In genomic region chr1:31439276-31439675, GRCh38 we compare ENCODE assay signal across 14 cellular contexts. TPM values are rescaled to one million over a fixed set of nuclear protein-coding genes. Genes with fewer than 3 reads are reported as not detected.
A peak's percentile ranks its signal among the peaks of the same experiment; 100 is the strongest.
DNase-seq lines count a peak whose midpoint lies in the region; ATAC-seq and TF ChIP-seq lines count a peak whose summit lies in the region.
"Had no signal": no experiment of that assay in that cellular context is flagged by ENCODE, and none has a peak within 500 bp of the region (broad histone marks: within the 10 kb centered on the region; RNA-seq: fewer than 3 reads in every experiment).

No MANE protein-coding gene starts in this region.

- no peak for TF ChIP-seq CTCF in RWPE2 (IDR thresholded peaks at IDR 0.05; ENCODE audit: poor library complexity, severe bottlenecking)
- TF ChIP-seq CTCF in neural crest cell (conservative IDR thresholded peaks at IDR 0.05), result no peak
- no peak for TF ChIP-seq CTCF in GM10266 (IDR thresholded peaks at IDR 0.05; ENCODE audit: control insufficient read depth, insufficient read depth, low read depth, missing control alignments)

- H3K27me3 ChIP-seq in RWPE2 (ENCODE audit: insufficient read depth, poor library complexity, severe bottlenecking), result no peaks in the 10 kb centered on the region
- H3K27me3 ChIP-seq: BLaER1 treated with 17β-estradiol and CSF1 and Interleukin-3, amounts not matched to agents 10 nM and 100 nM had no signal

- DNase-seq in stimulated activated naive CD8-positive, alpha-beta T cell treated with anti-CD3 and anti-CD28 coated beads, Interleukin-15, Interleukin-2, amounts not matched to agents 100 U/mL and 50 U/mL, for 24 hours, result no peak
- no peak for DNase-seq in RWPE2 (ENCODE audit: low spot score)
- DNase-seq in neural crest cell (ENCODE audit: low read depth, low spot score), result no peak
- DNase-seq in NCI-H2196 (lab: John Stamatoyannopoulos, UW; ENCODE audit: unreplicated experiment), result no peak
- no peak for DNase-seq in substantia nigra (lab: John Stamatoyannopoulos, UW)
- no peak for DNase-seq in GM10266 (ENCODE audit: extremely low spot score)
- DNase-seq: 8988T; AML-193; CD4-positive, CD25-positive, alpha-beta regulatory T cell; DMS53 had no signal

- no peaks in the 10 kb centered on the region for H3K9me3 Mint-ChIP-seq in stimulated activated naive CD8-positive, alpha-beta T cell treated with anti-CD3 and anti-CD28 coated beads, Interleukin-15, Interleukin-2, amounts not matched to agents 100 ng/mL and 50 ng/mL, for 24 hours
- no peaks in the 10 kb centered on the region for H3K9me3 Mint-ChIP-seq in neural crest cell

- H3K4me1 Mint-ChIP-seq in stimulated activated naive CD8-positive, alpha-beta T cell treated with anti-CD3 and anti-CD28 coated beads, Interleukin-15, Interleukin-2, amounts not matched to agents 100 ng/mL and 50 ng/mL, for 24 hours (ENCODE audit: low read depth), result peaks cover 4% of the 10 kb centered on the region
- peaks cover 10% of the 10 kb centered on the region for H3K4me1 Mint-ChIP-seq in neural crest cell
- H3K4me1 Mint-ChIP-seq: CD4-positive, CD25-positive, alpha-beta regulatory T cell had no signal

- H3K27ac ChIP-seq in RWPE2 (ENCODE audit: poor library complexity, severe bottlenecking) (no peak overlapping the region), substantia nigra (ENCODE audit: low read depth, low read length, poor library complexity, severe bottlenecking) (no peak overlapping the region)
- H3K27ac ChIP-seq: BLaER1 treated with 17β-estradiol and CSF1 and Interleukin-3, amounts not matched to agents 10 nM and 100 nM had no signal

- ATAC-seq in stimulated activated naive CD8-positive, alpha-beta T cell treated with anti-CD3 and anti-CD28 coated beads, Interleukin-15, Interleukin-2, amounts not matched to agents 100 U/mL and 50 U/mL, for 24 hours, result no peak
- peak; percentile 4; the same call in 2 of the 3 replicates for ATAC-seq in RWPE2 (ENCODE audit: low read depth)
- ATAC-seq in GM18511 (IDR thresholded peaks at IDR 0.05; ENCODE audit: unreplicated experiment), result no peak
- ATAC-seq: HCT116 had no signal

- no peak overlapping the region for H3K4me3 Mint-ChIP-seq in stimulated activated naive CD8-positive, alpha-beta T cell treated with anti-CD3 and anti-CD28 coated beads, Interleukin-15, Interleukin-2, amounts not matched to agents 100 ng/mL and 50 ng/mL, for 24 hours
- peak overlapping the region; percentile 51 for H3K4me3 Mint-ChIP-seq in neural crest cell
- H3K4me3 Mint-ChIP-seq: CD4-positive, CD25-positive, alpha-beta regulatory T cell had no signal

- no peaks in the 10 kb centered on the region for H3K9me3 ChIP-seq in RWPE2 (ENCODE audit: severe bottlenecking)

- H3K4me1 ChIP-seq in RWPE2 (ENCODE audit: insufficient read depth, poor library complexity, severe bottlenecking), result peaks cover 5% of the 10 kb centered on the region

- H3K36me3 Mint-ChIP-seq in stimulated activated naive CD8-positive, alpha-beta T cell treated with anti-CD3 and anti-CD28 coated beads, Interleukin-15, Interleukin-2, amounts not matched to agents 100 ng/mL and 50 ng/mL, for 24 hours (ENCODE audit: low read depth), result no peaks in the 10 kb centered on the region
- H3K36me3 Mint-ChIP-seq in neural crest cell (ENCODE audit: low read depth), result no peaks in the 10 kb centered on the region
- H3K36me3 Mint-ChIP-seq: CD4-positive, CD25-positive, alpha-beta regulatory T cell had no signal

- H3K4me3 ChIP-seq in RWPE2 (ENCODE audit: severe bottlenecking), result no peak overlapping the region
- H3K4me3 ChIP-seq: BLaER1 treated with 17β-estradiol and CSF1 and Interleukin-3, amounts not matched to agents 10 nM and 100 nM had no signal

- H3K36me3 ChIP-seq in RWPE2 (ENCODE audit: low read depth), result peaks cover 4% of the 10 kb centered on the region; the same call in 1 of the 2 replicates
- H3K36me3 ChIP-seq: BLaER1 treated with 17β-estradiol and CSF1 and Interleukin-3, amounts not matched to agents 10 nM and 100 nM had no signal

- peak overlapping the region; percentile 21 for H3K27ac Mint-ChIP-seq in stimulated activated naive CD8-positive, alpha-beta T cell treated with anti-CD3 and anti-CD28 coated beads, Interleukin-15, Interleukin-2, amounts not matched to agents 100 ng/mL and 50 ng/mL, for 24 hours
- no peak overlapping the region for H3K27ac Mint-ChIP-seq in neural crest cell (ENCODE audit: unreplicated experiment)
- H3K27ac Mint-ChIP-seq: CD4-positive, CD25-positive, alpha-beta regulatory T cell had no signal

- no peaks in the 10 kb centered on the region for H3K27me3 Mint-ChIP-seq in stimulated activated naive CD8-positive, alpha-beta T cell treated with anti-CD3 and anti-CD28 coated beads, Interleukin-15, Interleukin-2, amounts not matched to agents 100 ng/mL and 50 ng/mL, for 24 hours
- H3K27me3 Mint-ChIP-seq in neural crest cell (ENCODE audit: low read depth), result no peaks in the 10 kb centered on the region

RNA-seq across cellular contexts. Expression of gene SERINC2, which starts 26.3 kb away (rescaled TPM):
- 20.4 and 21.4 TPM in 2 replicates for total RNA-seq in neural crest cell
- total RNA-seq: CD4-positive, CD25-positive, alpha-beta regulatory T cell had no signal
